26 cellular contexts compared by ENCODE assay signal in the genomic region with DNA sequence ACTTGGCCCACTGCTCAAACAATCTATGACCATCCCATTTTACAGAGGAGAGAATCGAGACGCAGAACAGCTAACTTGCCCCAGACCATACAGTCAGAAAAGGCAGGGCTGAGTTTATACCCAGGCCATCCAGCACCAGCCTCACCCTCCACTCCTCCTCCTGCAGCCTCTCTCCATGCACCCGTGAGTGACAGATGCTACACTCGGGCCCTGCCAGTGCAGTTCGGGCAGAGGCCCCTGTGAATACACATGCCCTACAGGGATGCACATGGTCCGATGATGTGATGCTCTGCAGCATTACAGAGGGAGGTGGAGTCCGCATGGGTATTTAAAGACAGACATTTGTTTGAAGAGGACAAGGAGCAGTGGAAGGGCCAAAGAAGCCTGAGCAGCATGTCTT.
"Had no signal": no experiment of that assay in that cellular context is flagged by ENCODE, and none has a peak within 500 bp of the region (broad histone marks: within the 10 kb centered on the region; RNA-seq: fewer than 3 reads in every experiment).

No MANE protein-coding gene starts in this region.

- H3K4me1 ChIP-seq: lower lobe of right lung, right lobe of liver had no signal

- H2AFZ ChIP-seq: neural progenitor cell had no signal

- H3K4me2 ChIP-seq: neural progenitor cell had no signal

- H3K27ac ChIP-seq: left lung, lower lobe of right lung, neural progenitor cell, neutrophil, ovary, right atrium auricular region, right lobe of liver, tibial nerve, upper lobe of left lung had no signal

- DNase-seq: hippocampal formation; left colon; lower lobe of right lung; mammary epithelial cell; mesenchymal stem cell; natural killer cell; nephron progenitor cell; occipital lobe; ovary; right lobe of liver; stimulated activated CD4-positive, alpha-beta T cell treated with anti-CD3 and anti-CD28 coated beads, Interleukin-1b, Interleukin-23, amount 100 ng/mL, for 48 hours; stimulated activated CD4-positive, alpha-beta T cell treated with anti-CD3 and anti-CD28 coated beads, Interleukin-2, amount 100 ng/mL, for 48 hours; stimulated activated CD4-positive, alpha-beta T cell treated with anti-CD3 and anti-CD28 coated beads, Interleukin-4, amount 100 ng/mL, for 4 hours; stimulated activated CD8-positive, alpha-beta memory T cell treated with anti-CD3 and anti-CD28 coated beads, Interleukin-4, amount 100 ng/mL, for 48 hours; stimulated activated naive CD4-positive, alpha-beta T cell treated with Interleukin-2 at 50 U/mL for 16 hours; stimulated activated naive CD8-positive, alpha-beta T cell treated with anti-CD3 and anti-CD28 coated beads, Interleukin-15, amount 100 ng/mL, for 72 hours; substantia nigra; upper lobe of left lung had no signal

- FAIRE-seq: keratinocyte had no signal

- H3K36me3 ChIP-seq: left lung, lower lobe of right lung, neural progenitor cell, neutrophil, ovary, right atrium auricular region, right lobe of liver, tibial nerve, upper lobe of left lung had no signal

- H3K4me3 ChIP-seq: left lung, lower lobe of right lung, neural progenitor cell, ovary, right atrium auricular region, right lobe of liver, smooth muscle cell, tibial nerve, upper lobe of left lung had no signal

- H3K27me3 ChIP-seq: neural progenitor cell, neutrophil, ovary, right atrium auricular region, right lobe of liver, tibial nerve, upper lobe of left lung had no signal

- H3K9me3 ChIP-seq: left lung, lower lobe of right lung, neutrophil, ovary, right atrium auricular region, right lobe of liver, tibial nerve, upper lobe of left lung had no signal

- ATAC-seq: left colon; left lung; lower lobe of right lung; right lobe of liver; stimulated activated memory B cell treated with anti-CD40 and anti-IgM and Interleukin-4, amounts not matched to agents 10 μg/mL and 1 μg/mL and 100 μg/mL, for 72 hours; stimulated activated naive CD8-positive, alpha-beta T cell treated with anti-CD3 and anti-CD28 coated beads, Interleukin-15, amount 100 ng/mL, for 72 hours had no signal

- H3K9ac ChIP-seq: neural progenitor cell had no signal
